In genomic region chr4:8860892-8861575, GRCh38 we compare ENCODE assay signal across 22 cellular contexts. TPM values are rescaled to one million over a fixed set of nuclear protein-coding genes. Genes with fewer than 3 reads are reported as not detected.
DNase-seq lines count a peak whose midpoint lies in the region; ATAC-seq and TF ChIP-seq lines count a peak whose summit lies in the region.
"Had no signal": no experiment of that assay in that cellular context is flagged by ENCODE, and none has a peak within 500 bp of the region (broad histone marks: within the 10 kb centered on the region; RNA-seq: fewer than 3 reads in every experiment).

No MANE protein-coding gene starts in this region.

- H3K18ac ChIP-seq in H9 (ENCODE audit: insufficient read length, low read depth, low read length) = no peak overlapping the region

- peaks cover 8 to 30% of the 10 kb centered on the region in 2 experiments for H3K4me1 Mint-ChIP-seq in H9

- H3K23me2 ChIP-seq in H9 (ENCODE audit: insufficient read length, low read depth, low read length, poor library complexity, severe bottlenecking) = peaks cover 3% of the 10 kb centered on the region

- no peaks in the 10 kb centered on the region for H3K79me2 ChIP-seq in H9 (ENCODE audit: insufficient read depth, low read length)
- no peaks in the 10 kb centered on the region for H3K79me2 ChIP-seq in hepatocyte
- no peaks in the 10 kb centered on the region for H3K79me2 ChIP-seq in osteoblast (ENCODE audit: insufficient read depth, low read length)

- no peak overlapping the region for H2BK20ac ChIP-seq in H9 (ENCODE audit: low read depth, low read length, poor library complexity, severe bottlenecking)

- no peak overlapping the region for H3T11ph ChIP-seq in H9 (ENCODE audit: low read length)

- no peak overlapping the region for H3K9ac ChIP-seq in H9 (ENCODE audit: extremely low read depth, insufficient read length, low read length)

- no peak overlapping the region for H2AK5ac ChIP-seq in H9 (ENCODE audit: insufficient read length, low read length)

- no peaks in the 10 kb centered on the region for H4K20me1 ChIP-seq in H9 (ENCODE audit: control insufficient read depth, insufficient read depth, insufficient read length)
- no peaks in the 10 kb centered on the region for H4K20me1 ChIP-seq in hepatocyte (ENCODE audit: insufficient read depth, poor library complexity, severe bottlenecking)
- H4K20me1 ChIP-seq in osteoblast (ENCODE audit: insufficient read depth, low read length) = no peaks in the 10 kb centered on the region

- H3K9me3 ChIP-seq in H9 (ENCODE audit: control insufficient read depth, low read depth, low read length) (no peaks in the 10 kb centered on the region), hepatocyte (ENCODE audit: low read depth) (no peaks in the 10 kb centered on the region), osteoblast (ENCODE audit: low read depth, low read length) (no peaks in the 10 kb centered on the region)
- H3K9me3 ChIP-seq: gastrocnemius medialis, Peyer's patch, transverse colon had no signal

- H3K36me3 ChIP-seq in hepatocyte (replicated peaks; ENCODE audit: insufficient read depth, low read depth) = no peaks in the 10 kb centered on the region
- H3K36me3 ChIP-seq in osteoblast (ENCODE audit: insufficient read depth, low read length) = no peaks in the 10 kb centered on the region
- H3K36me3 ChIP-seq: gastrocnemius medialis, Peyer's patch, transverse colon had no signal

- no peak for TF ChIP-seq CTCF in H9 (conservative IDR thresholded peaks at IDR 0.05)
- no peak for TF ChIP-seq CTCF in hepatocyte (IDR thresholded peaks at IDR 0.05; ENCODE audit: poor library complexity)
- TF ChIP-seq CTCF in osteoblast (IDR thresholded peaks at IDR 0.05; ENCODE audit: extremely low read depth, low read depth, low read length) = no peak

- no peak overlapping the region for H3K4me3 ChIP-seq in hepatocyte
- no peak overlapping the region for H3K4me3 ChIP-seq in osteoblast (ENCODE audit: insufficient read depth, low read length)
- H3K4me3 ChIP-seq: gastrocnemius medialis, Peyer's patch had no signal

- H2AFZ ChIP-seq in H9 (ENCODE audit: low read length) (no peak overlapping the region), hepatocyte (no peak overlapping the region), osteoblast (ENCODE audit: low read length) (no peak overlapping the region)

- no peaks in the 10 kb centered on the region for H3K79me1 ChIP-seq in H9 (ENCODE audit: insufficient read depth, low read depth, low read length, poor library complexity, severe bottlenecking)

- no peak overlapping the region for H4K5ac ChIP-seq in H9 (ENCODE audit: insufficient read length, low read depth, low read length)

- H3K9me2 ChIP-seq in hepatocyte (replicated peaks; ENCODE audit: insufficient read depth) = no peaks in the 10 kb centered on the region

- no CpG with 5 or more reads among the region's 82 CpGs for WGBS in H9 (ENCODE audit: extremely low coverage, insufficient read length, low lambda C conversion rate)
- 1% methylated on average over 47 of the region's 82 CpGs for WGBS in hepatocyte (ENCODE audit: low lambda C conversion rate, missing lambda C conversion rate)

- H3K27ac Mint-ChIP-seq in H9 = no peak overlapping the region
- H3K27ac Mint-ChIP-seq: activated naive CD8-positive, alpha-beta T cell treated with anti-CD3 and anti-CD28 coated beads, Interleukin-2, amount 50 U/mL, for 24 hours; CD8-positive, alpha-beta memory T cell had no signal

- no peak overlapping the region for H2BK12ac ChIP-seq in H9 (ENCODE audit: insufficient read length, low read depth, low read length)

- no peak overlapping the region for H2BK5ac ChIP-seq in H9 (ENCODE audit: insufficient read length, low read length)

- no peak overlapping the region for H3K14ac ChIP-seq in H9 (ENCODE audit: insufficient read depth, low read length)

- H3K27ac ChIP-seq in H9 (ENCODE audit: insufficient read length, low read depth, low read length) (no peak overlapping the region), hepatocyte (no peak overlapping the region), osteoblast (ENCODE audit: low read depth, low read length) (no peak overlapping the region)
- H3K27ac ChIP-seq: gastrocnemius medialis, Peyer's patch, transverse colon had no signal

- no peak overlapping the region for H3K4ac ChIP-seq in H9 (ENCODE audit: low read depth, low read length)

- H3K4me1 ChIP-seq in H9 (ENCODE audit: insufficient read depth, low read length) (no peaks in the 10 kb centered on the region), hepatocyte (ENCODE audit: insufficient read depth) (peaks cover 10% of the 10 kb centered on the region), osteoblast (ENCODE audit: insufficient read depth, low read length) (no peaks in the 10 kb centered on the region)
- H3K4me1 ChIP-seq: gastrocnemius medialis had no signal

- H4K91ac ChIP-seq in H9 (ENCODE audit: insufficient read length, low read depth, low read length) = no peak overlapping the region

- H3K27me3 Mint-ChIP-seq in H9 (ENCODE audit: low read depth) = peaks cover 98% of the 10 kb centered on the region

- no peak overlapping the region for H3K56ac ChIP-seq in H9 (ENCODE audit: insufficient read length, low read depth, low read length)

- H3K4me3 Mint-ChIP-seq in H9 = peak overlapping the region; percentile 62 to 77
- H3K4me3 Mint-ChIP-seq: activated naive CD8-positive, alpha-beta T cell treated with anti-CD3 and anti-CD28 coated beads, Interleukin-2, amount 50 U/mL, for 24 hours had no signal

- H3K27me3 ChIP-seq in H9 (ENCODE audit: insufficient read depth, low read length) = peaks cover 95% of the 10 kb centered on the region
- peaks cover 97% of the 10 kb centered on the region for H3K27me3 ChIP-seq in hepatocyte
- H3K27me3 ChIP-seq in osteoblast (ENCODE audit: insufficient read depth, low read length) = peaks cover 77% of the 10 kb centered on the region

- H3K4me2 ChIP-seq in H9 (ENCODE audit: insufficient read depth, insufficient read length, low read length) = peak overlapping the region; percentile 6
- peak overlapping the region; percentile 77 for H3K4me2 ChIP-seq in hepatocyte
- no peak overlapping the region for H3K4me2 ChIP-seq in osteoblast (ENCODE audit: insufficient read depth, low read length)

- no peak for ATAC-seq in HG02981 (IDR thresholded peaks at IDR 0.05; ENCODE audit: unreplicated experiment)
- no peak for ATAC-seq in GM21529 (IDR thresholded peaks at IDR 0.05; ENCODE audit: unreplicated experiment)
- ATAC-seq: activated naive CD8-positive, alpha-beta T cell treated with anti-CD3 and anti-CD28 coated beads, Interleukin-2, amount 50 U/mL, for 24 hours; gastrocnemius medialis had no signal

- H3K36me3 Mint-ChIP-seq in H9 (ENCODE audit: insufficient read depth in 1 of 3, low read depth in 3 of 3) = no peaks in the 10 kb centered on the region; a peak in 2 of 7 replicates
- H3K36me3 Mint-ChIP-seq: CD8-positive, alpha-beta memory T cell had no signal

- peaks cover 0 to 3% of the 10 kb centered on the region in 2 experiments; a peak in 2 of 5 replicates for H3K9me3 Mint-ChIP-seq in H9
- H3K9me3 Mint-ChIP-seq: activated naive CD8-positive, alpha-beta T cell treated with anti-CD3 and anti-CD28 coated beads, Interleukin-2, amount 50 U/mL, for 24 hours had no signal

- no peak overlapping the region for H3K23ac ChIP-seq in H9 (ENCODE audit: insufficient read length, low read depth, low read length)

- no peak overlapping the region for H4K8ac ChIP-seq in H9 (replicated peaks; ENCODE audit: insufficient read length, low read depth, low read length)

- H2BK120ac ChIP-seq in H9 (ENCODE audit: low read depth, low read length, poor library complexity, severe bottlenecking) = no peak overlapping the region

- peak; percentile 19 for DNase-seq in DMS79 treated with DMSO at 0.1 percent for 48 hours (lab: John Stamatoyannopoulos, UW)
- no peak for DNase-seq in DMS79 (lab: John Stamatoyannopoulos, UW)
- DNase-seq in H9 = peak; percentile 85
- no peak for DNase-seq in hepatocyte (ENCODE audit: low spot score)
- DNase-seq in osteoblast (ENCODE audit: insufficient read length, low spot score, missing footprints) = peak; percentile 74
- DNase-seq in mucosa of gallbladder (ENCODE audit: low spot score) = no peak
- DNase-seq: activated naive CD8-positive, alpha-beta T cell treated with anti-CD3 and anti-CD28 coated beads, Interleukin-2, amount 50 U/mL, for 24 hours; activated T-cell treated with anti-CD3 and anti-CD28 coated beads, Interleukin-2, amount 50 U/mL, for 1 hour; CD8-positive, alpha-beta memory T cell; cerebellar nuclear complex; gastrocnemius medialis; kidney glomerular epithelial cell; NCI-H187; NCI-H524 treated with DMSO at 0.1 percent for 48 hours; Peyer's patch; stimulated activated CD4-positive, alpha-beta T cell treated with anti-CD3 and anti-CD28 coated beads, Interleukin-1b, Interleukin-23, amount 100 ng/mL, for 48 hours; transverse colon had no signal

- no peak overlapping the region for H2BK15ac ChIP-seq in H9 (ENCODE audit: low read depth, low read length)

RNA-seq across cellular contexts. Expression of gene HMX1, which starts 10.6 kb away (rescaled TPM):
- total RNA-seq in H9 (2021) (0.26 and 0.31 TPM in 2 replicates), hepatocyte (not detected in 2 replicates), osteoblast (not detected in 2 replicates), mucosa of gallbladder (not detected)
- not detected in 2 replicates for polyA plus RNA-seq in hepatocyte
- total RNA-seq: A172; CD8-positive, alpha-beta memory T cell; gastrocnemius medialis; LHCN-M2; myocyte; Peyer's patch; transverse colon had no signal
- polyA plus RNA-seq: CD8-positive, alpha-beta memory T cell had no signal

Comparison
In these comparisons a context has a peak if more than half of its experiments do, and no peak if none do; other contexts are left out.
1. DNase-seq: peak in DMS79 treated with DMSO at 0.1 percent for 48 hours (single experiment), H9 (single experiment) and osteoblast (single experiment); none in DMS79 (single experiment), hepatocyte (single experiment) and mucosa of gallbladder (single experiment).